10 cellular contexts compared by ENCODE assay signal in the genomic region with DNA sequence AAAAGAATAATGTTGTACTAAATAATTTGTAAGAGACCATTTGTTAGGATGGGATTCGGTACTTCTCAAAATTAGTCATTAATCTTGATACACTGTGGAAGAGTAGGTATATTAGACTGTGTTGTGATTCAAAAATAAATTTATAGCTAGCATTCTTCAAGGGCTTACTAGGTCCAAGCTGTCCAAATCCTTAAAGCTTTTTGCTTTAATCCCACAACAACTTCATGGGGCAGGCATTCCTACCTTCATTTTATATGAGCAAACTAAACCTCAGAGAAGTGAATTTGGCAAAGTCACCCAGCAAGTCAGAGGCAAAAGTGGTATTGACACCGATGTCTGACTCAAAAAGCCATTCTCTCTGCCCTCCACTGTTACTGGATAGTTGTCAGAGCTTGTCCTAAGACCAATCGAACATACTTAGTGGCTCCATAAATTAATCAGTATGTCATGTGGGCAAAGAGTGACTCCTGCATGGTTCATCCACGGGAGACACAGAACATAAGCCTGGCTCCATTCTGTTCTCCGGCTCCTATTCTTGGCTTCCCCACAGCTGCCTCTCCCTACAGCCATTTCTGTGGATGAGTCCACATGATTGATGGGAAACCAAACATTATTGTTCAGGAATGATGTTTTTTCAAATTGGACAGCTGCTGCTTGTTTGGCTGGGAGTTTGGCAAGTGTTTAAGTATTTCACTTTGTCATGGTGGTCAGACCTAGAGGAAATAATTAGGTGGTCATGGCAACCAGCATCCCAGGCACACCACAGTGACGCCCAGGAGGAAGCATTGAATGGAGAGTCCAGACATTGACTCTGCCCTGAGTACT.
DNase-seq lines count a peak whose midpoint lies in the region; ATAC-seq and TF ChIP-seq lines count a peak whose summit lies in the region.
"Had no signal": no experiment of that assay in that cellular context is flagged by ENCODE, and none has a peak within 500 bp of the region (broad histone marks: within the 10 kb centered on the region; RNA-seq: fewer than 3 reads in every experiment).

No MANE protein-coding gene starts in this region.

- H3K9me2 ChIP-seq in hepatocyte (replicated peaks; ENCODE audit: insufficient read depth) = no peaks in the 10 kb centered on the region

- no peaks in the 10 kb centered on the region for H4K20me1 ChIP-seq in hepatocyte (ENCODE audit: insufficient read depth, poor library complexity, severe bottlenecking)

- no peaks in the 10 kb centered on the region for H3K27me3 ChIP-seq in hepatocyte
- H3K27me3 ChIP-seq: body of pancreas had no signal

- H3K27ac Mint-ChIP-seq in chondrocyte (ENCODE audit: unreplicated experiment) (peak overlapping the region; percentile 45), osteocyte (ENCODE audit: unreplicated experiment) (peak overlapping the region; percentile 75)
- H3K27ac Mint-ChIP-seq: T-cell had no signal

- H3K36me3 ChIP-seq in hepatocyte (replicated peaks; ENCODE audit: insufficient read depth, low read depth) = no peaks in the 10 kb centered on the region

- H3K4me3 Mint-ChIP-seq in chondrocyte (ENCODE audit: unreplicated experiment) (no peak overlapping the region), osteocyte (ENCODE audit: unreplicated experiment) (no peak overlapping the region)
- H3K4me3 Mint-ChIP-seq: T-cell had no signal

- H3K27me3 Mint-ChIP-seq in chondrocyte (ENCODE audit: low read depth) (no peaks in the 10 kb centered on the region), osteocyte (ENCODE audit: unreplicated experiment) (no peaks in the 10 kb centered on the region)

- no peak overlapping the region for H3K4me2 ChIP-seq in hepatocyte

- H2AFZ ChIP-seq in hepatocyte = no peak overlapping the region

- H3K4me3 ChIP-seq in hepatocyte = no peak overlapping the region
- H3K4me3 ChIP-seq: body of pancreas had no signal

- DNase-seq in EL = peak; percentile 42
- DNase-seq in NCI-H748 (lab: John Stamatoyannopoulos, UW; ENCODE audit: unreplicated experiment) = peak; percentile 95
- no peak for DNase-seq in chondrocyte (ENCODE audit: low spot score)
- DNase-seq in osteocyte (ENCODE audit: extremely low spot score, unreplicated experiment) = no peak
- no peak for DNase-seq in superior temporal gyrus (ENCODE audit: extremely low spot score)
- DNase-seq in hepatocyte (ENCODE audit: low spot score) = no peak
- DNase-seq: body of pancreas, T-cell had no signal

- H3K9me3 Mint-ChIP-seq in chondrocyte (ENCODE audit: low read depth) = peaks cover 4% of the 10 kb centered on the region
- peaks cover 6% of the 10 kb centered on the region for H3K9me3 Mint-ChIP-seq in osteocyte (ENCODE audit: unreplicated experiment)

- no peak for TF ChIP-seq CTCF in chondrocyte (IDR thresholded peaks at IDR 0.05)
- TF ChIP-seq CTCF in osteocyte (IDR thresholded peaks at IDR 0.05) = no peak
- no peak for TF ChIP-seq CTCF in hepatocyte (IDR thresholded peaks at IDR 0.05; ENCODE audit: poor library complexity)

- H3K9me3 ChIP-seq in hepatocyte (ENCODE audit: low read depth) = peaks cover 3% of the 10 kb centered on the region
- H3K9me3 ChIP-seq: body of pancreas had no signal

- H3K36me3 Mint-ChIP-seq in chondrocyte (ENCODE audit: low read depth) (no peaks in the 10 kb centered on the region), osteocyte (ENCODE audit: unreplicated experiment) (peaks cover 4% of the 10 kb centered on the region)

- peaks cover 21% of the 10 kb centered on the region for H3K4me1 Mint-ChIP-seq in chondrocyte (ENCODE audit: low read depth)
- peaks cover 7% of the 10 kb centered on the region for H3K4me1 Mint-ChIP-seq in osteocyte (ENCODE audit: unreplicated experiment)
- H3K4me1 Mint-ChIP-seq: T-cell had no signal

- 68% methylated on average over 6 of the region's 6 CpGs for WGBS in hepatocyte (ENCODE audit: low lambda C conversion rate, missing lambda C conversion rate)

- no peaks in the 10 kb centered on the region for H3K4me1 ChIP-seq in hepatocyte (ENCODE audit: insufficient read depth)
- H3K4me1 ChIP-seq: body of pancreas had no signal

- H3K79me2 ChIP-seq in hepatocyte = no peaks in the 10 kb centered on the region

- H3K27ac ChIP-seq in hepatocyte = no peak overlapping the region

- ATAC-seq in HG02623 (IDR thresholded peaks at IDR 0.05; ENCODE audit: unreplicated experiment) (no peak), HG03439 (IDR thresholded peaks at IDR 0.05; ENCODE audit: unreplicated experiment) (no peak)
- ATAC-seq: body of pancreas, T-cell had no signal

Comparison
In these comparisons a context has a peak if more than half of its experiments do, and no peak if none do; other contexts are left out.
1. DNase-seq: peak in EL (single experiment) and NCI-H748 (single experiment); none in chondrocyte (single experiment), osteocyte (single experiment), superior temporal gyrus (single experiment) and hepatocyte (single experiment).